11 cellular contexts compared by ENCODE assay signal in genomic region chr15:38555686-38556334, GRCh38. TPM values are rescaled to one million over a fixed set of nuclear protein-coding genes. Genes with fewer than 3 reads are reported as not detected.
DNase-seq lines count a peak whose midpoint lies in the region; ATAC-seq and TF ChIP-seq lines count a peak whose summit lies in the region.
"Had no signal": no experiment of that assay in that cellular context is flagged by ENCODE, and none has a peak within 500 bp of the region (broad histone marks: within the 10 kb centered on the region; RNA-seq: fewer than 3 reads in every experiment).

No MANE protein-coding gene starts in this region.

- CTCF ChIA-PET in PC-9 (lab: Charles Lee), result no interaction called here

- peak; percentile 32 for DNase-seq in activated naive CD4-positive, alpha-beta T cell treated with Interleukin-2 at 50 U/mL for 16 hours
- DNase-seq in activated naive CD4-positive, alpha-beta T cell (lab: John Stamatoyannopoulos, UW), result no peak
- peak; percentile 92 to 98 for DNase-seq in NCI-H524 (lab: John Stamatoyannopoulos, UW)
- no peak for DNase-seq in effector memory CD4-positive, alpha-beta T cell
- peak; percentile 21 to 38 for DNase-seq in stimulated activated naive CD8-positive, alpha-beta T cell treated with anti-CD3 and anti-CD28 coated beads, Interleukin-15, amount 100 ng/mL, for 72 hours
- DNase-seq in upper lobe of left lung, result no peak
- DNase-seq in PC-9, result no peak
- DNase-seq: kidney, NCI-H2029 treated with DMSO at 0.1 percent for 48 hours had no signal

- H3K27ac ChIP-seq in effector memory CD4-positive, alpha-beta T cell (ENCODE audit: insufficient read depth, low read length, poor library complexity, severe bottlenecking), result peak overlapping the region; percentile 96
- no peak overlapping the region for H3K27ac ChIP-seq in upper lobe of left lung
- H3K27ac ChIP-seq in PC-9, result no peak overlapping the region
- H3K27ac ChIP-seq: BLaER1 treated with 17β-estradiol and CSF1 and Interleukin-3, amounts not matched to agents 10 nM and 100 nM had no signal

- no peak overlapping the region for H3K4me3 ChIP-seq in effector memory CD4-positive, alpha-beta T cell (ENCODE audit: insufficient read depth, low read depth, low read length, poor library complexity, severe bottlenecking)
- no peak overlapping the region for H3K4me3 ChIP-seq in upper lobe of left lung
- no peak overlapping the region for H3K4me3 ChIP-seq in PC-9
- H3K4me3 ChIP-seq: BLaER1 treated with 17β-estradiol and CSF1 and Interleukin-3, amounts not matched to agents 10 nM and 100 nM had no signal

- intact Hi-C loops in PC-9 (cut with micrococcal nuclease; ENCODE audit: unreplicated experiment), result no loop called here

- POLR2A ChIA-PET in PC-9 (lab: Charles Lee; ENCODE audit: unreplicated experiment), result no interaction called here

- H3K9me2 ChIP-seq in PC-9 (ENCODE audit: insufficient read depth), result no peaks in the 10 kb centered on the region

- 74 to 84% methylated on average over 5 of the region's 5 CpGs for WGBS in upper lobe of left lung, 2 donors

- H3K9me3 Mint-ChIP-seq in stimulated activated naive CD8-positive, alpha-beta T cell treated with anti-CD3 and anti-CD28 coated beads, Interleukin-15, amount 100 ng/mL, for 72 hours, result no peaks in the 10 kb centered on the region

- BruUV-seq in PC-9 (replicated peaks; lab: Mats Ljungman, UMichigan), result no TSS peak

- no peak for TF ChIP-seq POLR2A in upper lobe of left lung (IDR thresholded peaks at IDR 0.05)

- H3F3A ChIP-seq in PC-9 (ENCODE audit: insufficient read depth, low read depth), result no peaks in the 10 kb centered on the region

- peak overlapping the region; percentile 80 to 86 for H3K27ac Mint-ChIP-seq in stimulated activated naive CD8-positive, alpha-beta T cell treated with anti-CD3 and anti-CD28 coated beads, Interleukin-15, amount 100 ng/mL, for 72 hours

- no peaks in the 10 kb centered on the region for H3K27me3 Mint-ChIP-seq in stimulated activated naive CD8-positive, alpha-beta T cell treated with anti-CD3 and anti-CD28 coated beads, Interleukin-15, amount 100 ng/mL, for 72 hours

- no peaks in the 10 kb centered on the region for H3K9me3 ChIP-seq in effector memory CD4-positive, alpha-beta T cell (ENCODE audit: control insufficient read depth, low read length)
- no peaks in the 10 kb centered on the region for H3K9me3 ChIP-seq in upper lobe of left lung
- no peaks in the 10 kb centered on the region for H3K9me3 ChIP-seq in PC-9 (ENCODE audit: insufficient read depth, low read depth)
- H3K9me3 ChIP-seq: BLaER1 treated with 17β-estradiol and CSF1 and Interleukin-3, amounts not matched to agents 10 nM and 100 nM had no signal

- TF ChIP-seq EP300 in upper lobe of left lung (IDR thresholded peaks at IDR 0.05), result no peak

- no peak overlapping the region for H3K4me2 ChIP-seq in PC-9
- H3K4me2 ChIP-seq: BLaER1 treated with 17β-estradiol and CSF1 and Interleukin-3, amounts not matched to agents 10 nM and 100 nM had no signal

- peak; percentile 77 for ATAC-seq in stimulated activated naive CD8-positive, alpha-beta T cell treated with anti-CD3 and anti-CD28 coated beads, Interleukin-15, amount 100 ng/mL, for 72 hours
- ATAC-seq in upper lobe of left lung (ENCODE audit: low FRiP score in 2 of 2) (no peak), HG03045 (IDR thresholded peaks at IDR 0.05; ENCODE audit: unreplicated experiment) (no peak)

- no peaks in the 10 kb centered on the region for H3K27me3 ChIP-seq in effector memory CD4-positive, alpha-beta T cell (replicated peaks; ENCODE audit: control insufficient read depth, insufficient read depth, low read length, poor library complexity, severe bottlenecking)
- no peaks in the 10 kb centered on the region for H3K27me3 ChIP-seq in upper lobe of left lung
- no peaks in the 10 kb centered on the region for H3K27me3 ChIP-seq in PC-9 (ENCODE audit: insufficient read depth, low read depth)
- H3K27me3 ChIP-seq: BLaER1 treated with 17β-estradiol and CSF1 and Interleukin-3, amounts not matched to agents 10 nM and 100 nM had no signal

- H3K4me1 ChIP-seq in effector memory CD4-positive, alpha-beta T cell (ENCODE audit: control insufficient read depth, insufficient read depth, low read length, poor library complexity, severe bottlenecking), result peaks cover 83% of the 10 kb centered on the region
- H3K4me1 ChIP-seq in upper lobe of left lung, result peaks cover 0 to 6% (median 4%) of the 10 kb centered on the region in 4 donors
- no peaks in the 10 kb centered on the region for H3K4me1 ChIP-seq in PC-9 (replicated peaks; ENCODE audit: insufficient read depth)
- H3K4me1 ChIP-seq: BLaER1 treated with 17β-estradiol and CSF1 and Interleukin-3, amounts not matched to agents 10 nM and 100 nM had no signal

- H3K79me2 ChIP-seq in PC-9 (ENCODE audit: low read depth), result no peaks in the 10 kb centered on the region

- no peaks in the 10 kb centered on the region for H4K20me1 ChIP-seq in PC-9 (ENCODE audit: insufficient read depth)
- H4K20me1 ChIP-seq: BLaER1 treated with 17β-estradiol and CSF1 and Interleukin-3, amounts not matched to agents 10 nM and 100 nM had no signal

- H3K4me1 Mint-ChIP-seq in stimulated activated naive CD8-positive, alpha-beta T cell treated with anti-CD3 and anti-CD28 coated beads, Interleukin-15, amount 100 ng/mL, for 72 hours, result peaks cover 97% of the 10 kb centered on the region

- peaks cover 10% of the 10 kb centered on the region for H3K36me3 ChIP-seq in effector memory CD4-positive, alpha-beta T cell (ENCODE audit: control insufficient read depth, insufficient read depth, low read length)
- H3K36me3 ChIP-seq in upper lobe of left lung, result no peaks in the 10 kb centered on the region
- H3K36me3 ChIP-seq in PC-9 (ENCODE audit: low read depth), result no peaks in the 10 kb centered on the region

- no peak for TF ChIP-seq CTCF in upper lobe of left lung (IDR thresholded peaks at IDR 0.05)
- no peak for TF ChIP-seq CTCF in PC-9 (conservative IDR thresholded peaks at IDR 0.05)

- H3K4me3 Mint-ChIP-seq in stimulated activated naive CD8-positive, alpha-beta T cell treated with anti-CD3 and anti-CD28 coated beads, Interleukin-15, amount 100 ng/mL, for 72 hours, result peak overlapping the region; percentile 57 to 75

- H2AFZ ChIP-seq in PC-9, result no peak overlapping the region

RNA-seq across cellular contexts. Expression of gene RASGRP1, which starts 8.8 kb away (rescaled TPM):
- total RNA-seq in upper lobe of left lung (1 to 10 TPM; 2.9 to 6.8 (median 4.6) TPM), PC-9 (2021) (0.39 and 1.5 TPM in 2 replicates)

Comparison
In these comparisons a context has a peak if more than half of its experiments do, and no peak if none do; other contexts are left out.
1. DNase-seq: peak in activated naive CD4-positive, alpha-beta T cell treated with Interleukin-2 at 50 U/mL for 16 hours (single experiment), NCI-H524 (2 of 2) and stimulated activated naive CD8-positive, alpha-beta T cell treated with anti-CD3 and anti-CD28 coated beads, Interleukin-15, amount 100 ng/mL, for 72 hours (2 of 2); none in activated naive CD4-positive, alpha-beta T cell (0 of 4), effector memory CD4-positive, alpha-beta T cell (0 of 3), upper lobe of left lung (0 of 2) and PC-9 (0 of 2).